Comparison of ENCODE assay signal across 13 cellular contexts in the genomic region with DNA sequence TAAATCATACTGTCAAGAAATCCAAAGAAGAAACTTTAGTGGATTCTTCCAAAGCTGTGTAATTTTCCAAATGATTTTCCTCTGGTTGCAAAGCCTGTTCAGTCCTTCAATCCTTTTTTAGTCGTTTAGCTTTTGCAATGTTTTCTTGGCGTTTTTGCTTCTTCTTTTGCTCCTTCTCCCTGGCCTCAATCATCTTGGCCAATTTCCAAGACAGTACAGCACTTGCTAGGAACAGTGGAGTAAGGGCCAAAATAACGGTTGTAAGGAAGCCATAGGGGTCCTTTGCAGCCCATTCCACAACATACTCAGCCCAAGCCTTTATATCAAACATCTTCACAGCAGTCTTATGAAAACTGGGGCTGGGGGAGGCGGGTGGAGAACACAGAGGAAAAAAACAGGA. TPM values are rescaled to one million over a fixed set of nuclear protein-coding genes. Genes with fewer than 3 reads are reported as not detected.
DNase-seq lines count a peak whose midpoint lies in the region; ATAC-seq, FAIRE-seq and TF ChIP-seq lines count a peak whose summit lies in the region.
"Had no signal": no experiment of that assay in that cellular context is flagged by ENCODE, and none has a peak within 500 bp of the region (broad histone marks: within the 10 kb centered on the region; RNA-seq: fewer than 3 reads in every experiment).

No MANE protein-coding gene starts in this region.

- H2BK120ac ChIP-seq in trophoblast cell (ENCODE audit: insufficient read depth, low read length, poor library complexity), result no peak overlapping the region

- TF ChIP-seq POLR2A in erythroblast (IDR thresholded peaks at IDR 0.05; ENCODE audit: low read length), result no peak

- no peak overlapping the region for H3K14ac ChIP-seq in trophoblast cell (ENCODE audit: low read length)

- ATAC-seq in T-helper 17 cell (no peak), GM18498 (IDR thresholded peaks at IDR 0.05; ENCODE audit: unreplicated experiment) (no peak)
- ATAC-seq: activated T-cell treated with anti-CD3 and anti-CD28 coated beads, Interleukin-2, amount 50 U/mL, for 4 hours; mucosa of descending colon had no signal

- H3K27ac ChIP-seq in BLaER1 treated with 17β-estradiol and CSF1 and Interleukin-3, amounts not matched to agents 10 nM and 100 nM, result no peak overlapping the region
- no peak overlapping the region for H3K27ac ChIP-seq in trophoblast cell (ENCODE audit: low read depth, low read length)
- H3K27ac ChIP-seq: thoracic aorta had no signal

- H4K8ac ChIP-seq in trophoblast cell (ENCODE audit: low read depth, low read length), result no peak overlapping the region

- no peak overlapping the region for H4K91ac ChIP-seq in trophoblast cell (ENCODE audit: low read depth, low read length)

- no peak overlapping the region for H3K4me3 Mint-ChIP-seq in T-helper 17 cell

- peak overlapping the region in 3 of 10 experiments; percentile 76 to 86 (median 77); a peak in 4 of 20 replicates for H3K4me3 ChIP-seq in BLaER1 treated with 17β-estradiol and CSF1 and Interleukin-3, amounts not matched to agents 10 nM and 100 nM
- H3K4me3 ChIP-seq in trophoblast cell (ENCODE audit: low read depth, low read length), result no peak overlapping the region
- H3K4me3 ChIP-seq: mucosa of descending colon had no signal

- H3K4me1 Mint-ChIP-seq in T-helper 17 cell, result peaks cover 24% of the 10 kb centered on the region

- H3K36me3 Mint-ChIP-seq in T-helper 17 cell (ENCODE audit: low read depth), result no peaks in the 10 kb centered on the region

- no peaks in the 10 kb centered on the region for H3K27me3 ChIP-seq in BLaER1 treated with 17β-estradiol and CSF1 and Interleukin-3, amounts not matched to agents 10 nM and 100 nM
- no peaks in the 10 kb centered on the region for H3K27me3 ChIP-seq in trophoblast cell (ENCODE audit: insufficient read depth, low read length)

- H4K20me1 ChIP-seq in BLaER1 treated with 17β-estradiol and CSF1 and Interleukin-3, amounts not matched to agents 10 nM and 100 nM, result no peaks in the 10 kb centered on the region

- no peak for FAIRE-seq in GM19239 (lab: Jason Lieb, UNC)

- no peak overlapping the region for H2BK5ac ChIP-seq in trophoblast cell (ENCODE audit: low read depth, low read length, poor library complexity)

- peak overlapping the region; percentile 34 for H3K27ac Mint-ChIP-seq in T-helper 17 cell

- no peak overlapping the region for H2AFZ ChIP-seq in trophoblast cell (ENCODE audit: insufficient read depth, low read length, poor library complexity)

- DNase-seq in ELR (ENCODE audit: low read depth) (peak; percentile 26), T-helper 17 cell (no peak), erythroblast (lab: John Stamatoyannopoulos, UW) (peak; percentile 12 to 18), trophoblast cell (no peak), GM19239 (ENCODE audit: insufficient read length, low spot score) (no peak)
- no peak for DNase-seq in effector CD4-positive, alpha-beta T cell
- DNase-seq: activated T-cell treated with anti-CD3 and anti-CD28 coated beads, Interleukin-2, amount 50 U/mL, for 4 hours; COR-L47; mucosa of descending colon; NCI-H2227 treated with DMSO at 0.1 percent for 48 hours had no signal

- H3K79me2 ChIP-seq in trophoblast cell (ENCODE audit: control insufficient read depth, insufficient read depth, low read length, poor library complexity), result peaks cover 10% of the 10 kb centered on the region

- H3K4ac ChIP-seq in trophoblast cell (ENCODE audit: low read depth, low read length), result no peak overlapping the region

- no peak overlapping the region for H4K12ac ChIP-seq in trophoblast cell (ENCODE audit: low read depth, low read length)

- H3K27me3 Mint-ChIP-seq in T-helper 17 cell, result no peaks in the 10 kb centered on the region

- H3K79me1 ChIP-seq in trophoblast cell (ENCODE audit: low read length), result peaks cover 11% of the 10 kb centered on the region

- H3K9ac ChIP-seq in BLaER1 treated with 17β-estradiol and CSF1 and Interleukin-3, amounts not matched to agents 10 nM and 100 nM, result no peak overlapping the region
- H3K9ac ChIP-seq in trophoblast cell (ENCODE audit: low read length), result no peak overlapping the region

- peaks cover 11 to 34% (median 21%) of the 10 kb centered on the region in 10 experiments for H3K4me1 ChIP-seq in BLaER1 treated with 17β-estradiol and CSF1 and Interleukin-3, amounts not matched to agents 10 nM and 100 nM
- H3K4me1 ChIP-seq in trophoblast cell (ENCODE audit: control insufficient read depth in 1 of 2, insufficient read depth in 2 of 2, low read length in 2 of 2), result peaks cover 0 to 2% of the 10 kb centered on the region in 2 experiments

- peak overlapping the region in 10 of 11 experiments; percentile 59 to 97 (median 84); a peak in 20 of 22 replicates for H3K4me2 ChIP-seq in BLaER1 treated with 17β-estradiol and CSF1 and Interleukin-3, amounts not matched to agents 10 nM and 100 nM
- H3K4me2 ChIP-seq in trophoblast cell (ENCODE audit: low read length), result no peak overlapping the region

- no peak overlapping the region for H2AK5ac ChIP-seq in trophoblast cell (ENCODE audit: low read length)

- no peak overlapping the region for H3K18ac ChIP-seq in trophoblast cell (ENCODE audit: low read length)

- WGBS in trophoblast cell (ENCODE audit: extremely low coverage, insufficient coverage, insufficient read length), result no CpG with 5 or more reads among the region's 4 CpGs

- no peak overlapping the region for H2BK12ac ChIP-seq in trophoblast cell (ENCODE audit: low read length)

- H3K36me3 ChIP-seq in BLaER1 treated with 17β-estradiol and CSF1 and Interleukin-3, amounts not matched to agents 10 nM and 100 nM, result peaks cover 52 to 60% (median 55%) of the 10 kb centered on the region in 11 experiments; a peak in 21 of 22 replicates
- H3K36me3 ChIP-seq in trophoblast cell (ENCODE audit: control insufficient read depth in 1 of 2, insufficient read depth in 2 of 2, low read length in 2 of 2), result peaks cover 4 to 6% of the 10 kb centered on the region in 2 experiments

- peaks cover 10 to 44% (median 28%) of the 10 kb centered on the region in 11 experiments; a peak in 18 of 22 replicates for H3K9me3 ChIP-seq in BLaER1 treated with 17β-estradiol and CSF1 and Interleukin-3, amounts not matched to agents 10 nM and 100 nM (replicated peaks in 1 of 11)
- H3K9me3 ChIP-seq in T-helper 17 cell (ENCODE audit: control insufficient read depth, low read length, poor library complexity, severe bottlenecking) (no peaks in the 10 kb centered on the region), trophoblast cell (ENCODE audit: insufficient read depth, low read depth, low read length) (no peaks in the 10 kb centered on the region)
- H3K9me3 ChIP-seq: mucosa of descending colon, thoracic aorta had no signal

- H3K23ac ChIP-seq in trophoblast cell (ENCODE audit: low read length), result no peak overlapping the region

RNA-seq across cellular contexts. Expression of a gene that starts 2.4 kb away (rescaled TPM):
- total RNA-seq in T-helper 17 cell, result 10 to 100 TPM; 13.7 to 20.4 TPM
- 36.5 and 39.5 TPM in 2 replicates for polyA plus RNA-seq in trophoblast cell (2013)

Comparison
In these comparisons a context has a peak if more than half of its experiments do, and no peak if none do; other contexts are left out.
1. DNase-seq: peak in ELR (single experiment) and erythroblast (2 of 2); none in T-helper 17 cell (0 of 3), effector CD4-positive, alpha-beta T cell (single experiment), trophoblast cell (0 of 2) and GM19239 (single experiment).